Comparison of ENCODE assay signal across 30 cellular contexts in genomic region chr1:87432685-87433084, GRCh38.
"Had no signal": no experiment of that assay in that cellular context is flagged by ENCODE, and none has a peak within 500 bp of the region (broad histone marks: within the 10 kb centered on the region; RNA-seq: fewer than 3 reads in every experiment).

No MANE protein-coding gene starts in this region.

- DNase-seq: activated B cell treated with CpG ODN at 0.5 μM for 24 hours; activated CD4-positive, alpha-beta T cell treated with anti-CD3 and anti-CD28 coated beads for 48 hours; activated CD4-positive, alpha-beta T cell treated with anti-CD3 and anti-CD28 coated beads, Interleukin-2, amount 50 U/mL, for 1 hour; activated CD4-positive, alpha-beta T cell treated with anti-CD3 and anti-CD28 coated beads, Interleukin-2, amount 50 U/mL, for 48 hours; activated CD8-positive, alpha-beta memory T cell treated with anti-CD3 and anti-CD28 coated beads for 24 hours; activated CD8-positive, alpha-beta T cell treated with anti-CD3 and anti-CD28 coated beads for 36 hours; activated effector memory CD4-positive, alpha-beta T cell treated with Interleukin-2 at 50 U/mL for 16 hours; activated gamma-delta T cell treated with Interleukin-2 at 50 U/mL for 16 hours; activated naive CD4-positive, alpha-beta T cell treated with anti-CD3 and anti-CD28 coated beads, Interleukin-2, amount 50 U/mL, for 16 hours; activated naive CD4-positive, alpha-beta T cell treated with Interleukin-2 at 50 U/mL for 16 hours; activated T-cell treated with anti-CD3 and anti-CD28 coated beads, Interleukin-2, amount 50 U/mL, for 4 hours; amniotic stem cell; anterior cingulate cortex; brain microvascular endothelial cell; caudate nucleus; cerebellar nuclear complex; dorsolateral prefrontal cortex; effector memory CD4-positive, alpha-beta T cell; endodermal cell; foreskin fibroblast; T-helper 1 cell; T-helper 17 cell; T1000; WERI-Rb-1 had no signal

- H3K4me3 ChIP-seq: coronary artery, dorsolateral prefrontal cortex had no signal

- H3K27me3 ChIP-seq: brain microvascular endothelial cell, dorsolateral prefrontal cortex had no signal

- H3K36me3 ChIP-seq: brain microvascular endothelial cell, WERI-Rb-1 had no signal

- ATAC-seq: activated CD4-positive, CD25-positive, alpha-beta regulatory T cell treated with anti-CD3 and anti-CD28 coated beads, Interleukin-2, amount 50 U/mL, for 24 hours; activated CD8-positive, alpha-beta T cell treated with anti-CD3 and anti-CD28 coated beads for 36 hours; activated T-cell treated with anti-CD3 and anti-CD28 coated beads, Interleukin-2, amount 50 U/mL, for 4 hours; activated T-helper 17 cell treated with anti-CD3 and anti-CD28 coated beads, Interleukin-2, amount 50 U/mL, for 72 hours; T-helper 17 cell had no signal

- FAIRE-seq: astrocyte, bronchial epithelial cell, frontal cortex had no signal

- H3K27ac ChIP-seq: brain microvascular endothelial cell, coronary artery, dorsolateral prefrontal cortex, WERI-Rb-1 had no signal
